Comparison of ENCODE assay signal across 36 cellular contexts in genomic region chr10:123621492-123621891, GRCh38. TPM values are rescaled to one million over a fixed set of nuclear protein-coding genes. Genes with fewer than 3 reads are reported as not detected.
"Had no signal": no experiment of that assay in that cellular context is flagged by ENCODE, and none has a peak within 500 bp of the region (broad histone marks: within the 10 kb centered on the region; RNA-seq: fewer than 3 reads in every experiment).

No MANE protein-coding gene starts in this region.

- ATAC-seq: activated CD4-positive, CD25-positive, alpha-beta regulatory T cell treated with anti-CD3 and anti-CD28 coated beads, Interleukin-2, amount 50 U/mL, for 24 hours; gastroesophageal sphincter; left cardiac atrium; naive thymus-derived CD4-positive, alpha-beta T cell; pancreas; stimulated activated memory B cell treated with anti-CD40 and anti-IgM and Interleukin-4, amounts not matched to agents 10 μg/mL and 1 μg/mL and 100 μg/mL, for 72 hours; stimulated activated naive CD8-positive, alpha-beta T cell treated with anti-CD3 and anti-CD28 coated beads, Interleukin-15, amount 100 ng/mL, for 72 hours had no signal

- H3K9me3 ChIP-seq: gastroesophageal sphincter, pancreas, prostate gland, sigmoid colon, upper lobe of left lung, vagina had no signal

- DNase-seq: activated CD4-positive, alpha-beta T cell treated with anti-CD3 and anti-CD28 coated beads for 48 hours; activated CD4-positive, alpha-beta T cell treated with anti-CD3 and anti-CD28 coated beads, Interleukin-2, amount 50 U/mL, for 48 hours; activated CD8-positive, alpha-beta memory T cell treated with anti-CD3 and anti-CD28 coated beads, Interleukin-2, amount 50 U/mL, for 4 hours; activated gamma-delta T cell; activated naive CD4-positive, alpha-beta T cell treated with anti-CD3 and anti-CD28 coated beads, Interleukin-2, amount 50 U/mL, for 16 hours; activated T-cell treated with anti-CD3 and anti-CD28 coated beads, Interleukin-2, amount 50 U/mL, for 24 hours; amygdala; effector CD8-positive, alpha-beta T cell; left cardiac atrium; midbrain; naive thymus-derived CD4-positive, alpha-beta T cell; pancreas; retina; sigmoid colon; stimulated activated CD4-positive, alpha-beta T cell treated with anti-CD3 and anti-CD28 coated beads, Interleukin-1b, Interleukin-23, amount 100 ng/mL, for 48 hours; stimulated activated CD4-positive, alpha-beta T cell treated with anti-CD3 and anti-CD28 coated beads, Interleukin-4, amount 100 ng/mL, for 4 hours; stimulated activated CD8-positive, alpha-beta memory T cell treated with anti-CD3 and anti-CD28 coated beads, Interleukin-4, amount 100 ng/mL, for 48 hours; stimulated activated naive CD8-positive, alpha-beta T cell treated with anti-CD3 and anti-CD28 coated beads, Interleukin-15, amount 100 ng/mL, for 72 hours; substantia nigra; T1000; upper lobe of left lung; WERI-Rb-1 had no signal

- H3K79me2 ChIP-seq: hepatocyte had no signal

- H3K27me3 ChIP-seq: hepatocyte, sigmoid colon, upper lobe of left lung, vagina had no signal

- H3K36me3 ChIP-seq: gastroesophageal sphincter, pancreas, prostate gland, sigmoid colon, upper lobe of left lung, vagina, WERI-Rb-1 had no signal

- H3K27ac ChIP-seq: epithelial cell of prostate, gastroesophageal sphincter, hepatocyte, pancreas, prostate gland, sigmoid colon, upper lobe of left lung, vagina, WERI-Rb-1 had no signal

- H3K4me1 ChIP-seq: gastroesophageal sphincter, pancreas, prostate gland, sigmoid colon, upper lobe of left lung, vagina had no signal

- H3K4me3 ChIP-seq: gastroesophageal sphincter, hepatocyte, pancreas, prostate gland, sigmoid colon, smooth muscle cell, upper lobe of left lung, vagina had no signal

- H3K4me2 ChIP-seq: hepatocyte, smooth muscle cell had no signal

- H2AFZ ChIP-seq: hepatocyte had no signal

RNA-seq across cellular contexts. Expression of gene GPR26, which starts 44.7 kb away (rescaled TPM):
- total RNA-seq: activated CD8-positive, alpha-beta memory T cell treated with anti-CD3 and anti-CD28 coated beads for 36 hours; bronchial epithelial cell; dermis microvascular lymphatic vessel endothelial cell; fibroblast of villous mesenchyme; hepatocyte; left cardiac atrium; liver; naive thymus-derived CD4-positive, alpha-beta T cell; pancreas; sigmoid colon; smooth muscle cell; upper lobe of left lung; vagina had no signal
- polyA plus RNA-seq: hepatocyte; keratinocyte; liver; naive thymus-derived CD4-positive, alpha-beta T cell; pancreas; sigmoid colon; smooth muscle cell had no signal
